Comparison of ENCODE assay signal across 16 cellular contexts in the genomic region with DNA sequence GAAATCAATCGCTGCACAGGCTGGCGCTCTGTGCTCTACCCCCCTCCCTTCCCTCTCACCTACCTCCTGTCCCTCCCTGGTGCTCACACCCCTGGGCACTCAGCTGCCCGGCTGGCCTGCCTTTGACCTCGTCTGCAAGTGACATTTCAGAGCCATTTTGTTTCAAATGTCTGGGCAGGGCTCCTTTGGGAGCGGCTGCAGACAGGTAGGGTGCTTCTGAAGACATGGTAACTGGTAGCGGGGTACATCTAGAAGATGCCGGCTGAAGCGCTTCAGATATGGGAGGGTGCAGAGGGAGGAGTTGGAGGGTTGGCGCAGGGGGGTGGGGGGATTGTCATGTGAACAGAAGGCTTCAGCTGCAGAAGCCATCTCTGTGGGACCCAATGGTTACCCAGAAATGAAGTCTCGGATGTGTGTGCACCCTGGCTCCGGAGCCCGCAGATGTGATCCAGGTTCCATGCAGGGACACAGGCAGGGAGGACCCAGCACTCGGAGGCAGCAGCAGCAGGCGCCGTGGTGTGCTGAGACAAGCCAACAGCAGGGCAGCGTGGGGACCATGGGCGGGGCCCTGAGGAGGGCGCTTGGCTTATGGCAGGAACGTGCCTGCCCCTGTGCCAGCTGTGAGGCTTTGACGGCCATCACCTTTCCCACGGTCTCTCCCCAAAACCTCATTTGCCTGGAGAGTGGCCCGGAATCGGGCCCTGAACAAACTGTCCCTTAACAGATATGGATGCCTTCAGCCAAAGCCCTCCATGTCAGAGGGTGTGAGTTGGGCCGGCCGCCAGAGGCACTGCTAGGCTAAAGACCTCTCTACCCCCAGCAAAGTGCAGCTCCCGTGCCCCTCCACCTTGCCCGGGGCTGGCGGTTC. TPM values are rescaled to one million over a fixed set of nuclear protein-coding genes. Genes with fewer than 3 reads are reported as not detected.
"Had no signal": no experiment of that assay in that cellular context is flagged by ENCODE, and none has a peak within 500 bp of the region (broad histone marks: within the 10 kb centered on the region; RNA-seq: fewer than 3 reads in every experiment).

No MANE protein-coding gene starts in this region.

- H3K9me3 ChIP-seq: adrenal gland, esophagus muscularis mucosa, heart right ventricle, tibial nerve had no signal

- ATAC-seq: activated naive CD4-positive, alpha-beta T cell treated with anti-CD3 and anti-CD28 coated beads, Interleukin-2, amount 50 U/mL, for 72 hours; heart right ventricle; stimulated activated naive CD8-positive, alpha-beta T cell treated with anti-CD3 and anti-CD28 coated beads, Interleukin-15, Interleukin-2, amounts not matched to agents 100 U/mL and 50 U/mL, for 24 hours had no signal

- H3K36me3 ChIP-seq: adrenal gland, esophagus muscularis mucosa, heart right ventricle, tibial nerve had no signal

- H3K27ac ChIP-seq: adrenal gland, esophagus muscularis mucosa, heart right ventricle, tibial nerve had no signal

- H3K4me3 ChIP-seq: adrenal gland, esophagus muscularis mucosa, heart right ventricle, tibial nerve had no signal

- DNase-seq: activated CD4-positive, alpha-beta T cell treated with anti-CD3 and anti-CD28 coated beads, Interleukin-2, amount 50 U/mL, for 4 hours; activated gamma-delta T cell treated with Interleukin-2 at 50 U/mL for 16 hours; activated T-cell treated with anti-CD3 and anti-CD28 coated beads for 4 hours; dermis blood vessel endothelial cell; effector memory CD4-positive, alpha-beta T cell; heart right ventricle; immature natural killer cell; mesendoderm; stimulated activated naive CD8-positive, alpha-beta T cell treated with anti-CD3 and anti-CD28 coated beads, Interleukin-15, Interleukin-2, amounts not matched to agents 100 U/mL and 50 U/mL, for 24 hours had no signal

RNA-seq across cellular contexts. Expression of a gene that starts 7.6 kb away (rescaled TPM):
- total RNA-seq: endothelial cell of umbilical vein, esophagus muscularis mucosa, tibial nerve had no signal
- polyA plus RNA-seq: adrenal gland, immature natural killer cell had no signal

RNA-seq across cellular contexts. Expression of a gene that starts 34.2 kb away (rescaled TPM):
- total RNA-seq: activated CD8-positive, alpha-beta memory T cell treated with anti-CD3 and anti-CD28 coated beads for 36 hours; activated T-helper 1 cell treated with anti-CD3 and anti-CD28 coated beads, Interleukin-12 subunit alpha, Interleukin-12 subunit beta, Interleukin-2, Interleukin-4 antibody, amounts not matched to agents 30 ng/mL and 10 ng/mL and 1 ng/mL, durations not matched to agents 14 hours and 24 hours and 36 hours; dermis blood vessel endothelial cell; endothelial cell of umbilical vein had no signal
- polyA plus RNA-seq: immature natural killer cell had no signal
